1 cellular context compared by ENCODE assay signal in genomic region chr6:112087136-112087908, GRCh38.
A peak's percentile ranks its signal among the peaks of the same experiment; 100 is the strongest.
TF ChIP-seq lines count a peak whose summit lies in the region.

TSS of gene FAM229B (plus strand) at chr6:112087591. CDS start at chr6:112099284, 11,693 bp downstream.
TSS of gene TUBE1 (minus strand) at chr6:112087482. CDS start at chr6:112087434, 48 bp downstream.

TF ChIP-seq in GM12878, 131 proteins besides CTCF, POLR2A, EP300 and RAD21 (continued from another document and continues in another):
- no peak for TF ChIP-seq CUX1 (IDR thresholded peaks at IDR 0.05; ENCODE audit: insufficient replicate concordance, low read depth, low read length)
- TF ChIP-seq CHD1 (IDR thresholded peaks at IDR 0.05; ENCODE audit: low read depth, low read length) = no peak; the same call in 1 of the 2 replicates
- TF ChIP-seq RFX5 (IDR thresholded peaks at IDR 0.05; ENCODE audit: low read depth, low read length) = peak; percentile 75; the same call in 1 of the 2 replicates
- TF ChIP-seq TBL1XR1 (IDR thresholded peaks at IDR 0.05; ENCODE audit: low read depth, low read length) = no peak
- no peak for TF ChIP-seq DPF2 (IDR thresholded peaks at IDR 0.05)
- no peak for TF ChIP-seq ATF2 (IDR thresholded peaks at IDR 0.05; ENCODE audit: low read length)
- no peak for TF ChIP-seq ZZZ3 (IDR thresholded peaks at IDR 0.05; ENCODE audit: control insufficient read depth, insufficient read length, low read depth)
- no peak for TF ChIP-seq TCF3 (IDR thresholded peaks at IDR 0.05; ENCODE audit: borderline replicate concordance, insufficient read depth, low read depth, low read length)
- no peak for TF ChIP-seq E2F4 (IDR thresholded peaks at IDR 0.05; ENCODE audit: low read depth, low read length)
- TF ChIP-seq SMC3 (IDR thresholded peaks at IDR 0.05; ENCODE audit: borderline replicate concordance, low read length) = no peak
- peak; percentile 88 for TF ChIP-seq KLF5 (IDR thresholded peaks at IDR 0.05; ENCODE audit: partially characterized antibody)
- peak; percentile 43; the same call in 1 of the 2 replicates for TF ChIP-seq MLLT1 (IDR thresholded peaks at IDR 0.05)
- TF ChIP-seq ETV6 (conservative IDR thresholded peaks at IDR 0.05 in 1 of 2, IDR thresholded peaks at IDR 0.05 in 1 of 2; ENCODE audit: borderline replicate concordance in 1 of 2, low read depth in 1 of 2) = no peak
- peak; percentile 79; the same call in 1 of the 2 replicates for TF ChIP-seq CREM (IDR thresholded peaks at IDR 0.05; ENCODE audit: low read depth)
- TF ChIP-seq MAX (IDR thresholded peaks at IDR 0.05; ENCODE audit: low read depth, low read length) = peak; percentile 51; the same call in 1 of the 2 replicates
- TF ChIP-seq ZBTB4 (CRISPR knock-in tag; IDR thresholded peaks at IDR 0.05) = no peak
- TF ChIP-seq RBBP5 (conservative IDR thresholded peaks at IDR 0.05) = no peak
- TF ChIP-seq USF2 (IDR thresholded peaks at IDR 0.05; ENCODE audit: borderline replicate concordance, low read depth, low read length) = no peak
- peak; percentile 42; the same call in 1 of the 2 replicates for TF ChIP-seq IKZF1 (conservative IDR thresholded peaks at IDR 0.05)
- no peak for TF ChIP-seq ZNF24 (IDR thresholded peaks at IDR 0.05)
- no peak for TF ChIP-seq NFXL1 (IDR thresholded peaks at IDR 0.05; ENCODE audit: borderline replicate concordance)
- no peak for TF ChIP-seq POU2F2 (IDR thresholded peaks at IDR 0.05; ENCODE audit: borderline replicate concordance, low read depth, low read length)
- TF ChIP-seq HDGF (IDR thresholded peaks at IDR 0.05) = peak; percentile 89
- TF ChIP-seq REST (IDR thresholded peaks at IDR 0.05; ENCODE audit: low read depth, low read length) = no peak
- TF ChIP-seq RUNX3 (IDR thresholded peaks at IDR 0.05; ENCODE audit: low read length) = no peak
- no peak for TF ChIP-seq ZNF592 (IDR thresholded peaks at IDR 0.05)
- TF ChIP-seq SIN3A (IDR thresholded peaks at IDR 0.05; ENCODE audit: low read depth, low read length) = 0 out of 2 replicates have a peak, but pooled peaks have one; percentile 65
- TF ChIP-seq MYB (IDR thresholded peaks at IDR 0.05; ENCODE audit: borderline replicate concordance, low read depth, low read length) = no peak
- no peak for TF ChIP-seq STAT1 (conservative IDR thresholded peaks at IDR 0.05)
